ENCODE assay signal across 8 cellular contexts in genomic region chr13:77338961-77339401, GRCh38. TPM values are rescaled to one million over a fixed set of nuclear protein-coding genes. Genes with fewer than 3 reads are reported as not detected.
DNase-seq lines count a peak whose midpoint lies in the region; ATAC-seq and TF ChIP-seq lines count a peak whose summit lies in the region.

No MANE protein-coding gene starts in this region.

- no peaks in the 10 kb centered on the region for H3K9me2 ChIP-seq in MM.1S (replicated peaks; ENCODE audit: insufficient read depth, low read length)

- H3K9ac ChIP-seq in MM.1S (ENCODE audit: low read length) = peak overlapping the region; percentile 49

- peak overlapping the region; percentile 33 for H2AFZ ChIP-seq in MM.1S (ENCODE audit: low read length)
- H2AFZ ChIP-seq in osteoblast (ENCODE audit: low read length) = no peak overlapping the region

- no peaks in the 10 kb centered on the region for H4K20me1 ChIP-seq in MM.1S (ENCODE audit: insufficient read depth, low read length)
- H4K20me1 ChIP-seq in osteoblast (ENCODE audit: insufficient read depth, low read length) = no peaks in the 10 kb centered on the region

- H3K79me2 ChIP-seq in MM.1S (ENCODE audit: low read length) = no peaks in the 10 kb centered on the region
- no peaks in the 10 kb centered on the region for H3K79me2 ChIP-seq in osteoblast (ENCODE audit: insufficient read depth, low read length)

- H3K4me2 ChIP-seq in MM.1S (ENCODE audit: low read depth, low read length) (peak overlapping the region; percentile 88), osteoblast (ENCODE audit: insufficient read depth, low read length) (no peak overlapping the region)

- H3K9me3 ChIP-seq in MM.1S (replicated peaks; ENCODE audit: insufficient read depth, low read length) (no peaks in the 10 kb centered on the region), left lung (no peaks in the 10 kb centered on the region), ovary (no peaks in the 10 kb centered on the region), osteoblast (ENCODE audit: low read depth, low read length) (no peaks in the 10 kb centered on the region)

- ATAC-seq in GM18870 (IDR thresholded peaks at IDR 0.05; ENCODE audit: unreplicated experiment) (peak; percentile 70), HG02610 (IDR thresholded peaks at IDR 0.05; ENCODE audit: unreplicated experiment) (peak; percentile 63), left lung (peak; percentile 49)

- peak overlapping the region; percentile 86 for H3K27ac ChIP-seq in MM.1S (ENCODE audit: low read length)
- no peak overlapping the region for H3K27ac ChIP-seq in left lung
- H3K27ac ChIP-seq in ovary = no peak overlapping the region
- no peak overlapping the region for H3K27ac ChIP-seq in osteoblast (ENCODE audit: low read depth, low read length)

- no peak for TF ChIP-seq EP300 in ovary (IDR thresholded peaks at IDR 0.05)

- peaks cover 25% of the 10 kb centered on the region for H3F3A ChIP-seq in MM.1S (ENCODE audit: insufficient read depth, low read length)

- H3K27me3 ChIP-seq in MM.1S (replicated peaks; ENCODE audit: insufficient read depth, low read length) (no peaks in the 10 kb centered on the region), left lung (no peaks in the 10 kb centered on the region), ovary (no peaks in the 10 kb centered on the region), osteoblast (ENCODE audit: insufficient read depth, low read length) (peaks cover 5% of the 10 kb centered on the region)

- intact Hi-C loops in left lung (cut with DNase I) (no loop called here), ovary (cut with DNase I) (no loop called here)

- no peak for TF ChIP-seq CTCF in MM.1S (IDR thresholded peaks at IDR 0.05; ENCODE audit: low read length)
- no peak for TF ChIP-seq CTCF in left lung (IDR thresholded peaks at IDR 0.05)
- TF ChIP-seq CTCF in ovary (IDR thresholded peaks at IDR 0.05) = no peak
- TF ChIP-seq CTCF in osteoblast (IDR thresholded peaks at IDR 0.05; ENCODE audit: extremely low read depth, low read depth, low read length) = no peak

- WGBS in ovary, 3 donors = 81 to 87% (median 85%) methylated on average over 6 of the region's 6 CpGs

- H3K36me3 ChIP-seq in MM.1S (replicated peaks; ENCODE audit: insufficient read depth, low read length) (no peaks in the 10 kb centered on the region), left lung (no peaks in the 10 kb centered on the region), ovary (no peaks in the 10 kb centered on the region), osteoblast (ENCODE audit: insufficient read depth, low read length) (no peaks in the 10 kb centered on the region)

- H3K4me1 ChIP-seq in MM.1S (ENCODE audit: low read length) (peaks cover 39% of the 10 kb centered on the region), left lung (peaks cover 0 to 6% of the 10 kb centered on the region in 2 donors), ovary (ENCODE audit: insufficient read depth) (no peaks in the 10 kb centered on the region), osteoblast (ENCODE audit: insufficient read depth, low read length) (no peaks in the 10 kb centered on the region)

- peak; percentile 62 for DNase-seq in MM.1S
- no peak for DNase-seq in left lung
- DNase-seq in NCI-H2107 (lab: John Stamatoyannopoulos, UW) = no peak
- no peak for DNase-seq in NCI-H2196 (lab: John Stamatoyannopoulos, UW; ENCODE audit: unreplicated experiment)
- DNase-seq in ovary = no peak
- no peak for DNase-seq in osteoblast (ENCODE audit: insufficient read length, low spot score, missing footprints)

- H3K4me3 ChIP-seq in MM.1S (ENCODE audit: low read length) (peak overlapping the region; percentile 48), left lung (no peak overlapping the region), ovary (no peak overlapping the region), osteoblast (ENCODE audit: insufficient read depth, low read length) (no peak overlapping the region)

- no peak for TF ChIP-seq POLR2A in ovary (IDR thresholded peaks at IDR 0.05)

RNA-seq across cellular contexts. Expression of gene MYCBP2, which starts 12.1 kb away (rescaled TPM):
- total RNA-seq in left lung (100 to 1,000 TPM in 1 of 2 donors, 10 to 100 TPM in 1; 72.9 to 105 TPM), ovary (100 to 1,000 TPM in 5 of 7 donors, 10 to 100 TPM in 2; 83.0 to 145 (median 102) TPM), osteoblast (140 and 155 TPM in 2 replicates)
- polyA plus RNA-seq in ovary = 10 to 100 TPM; 45.6 to 61.3 TPM
